1 cellular context compared by ENCODE assay signal in the genomic region with DNA sequence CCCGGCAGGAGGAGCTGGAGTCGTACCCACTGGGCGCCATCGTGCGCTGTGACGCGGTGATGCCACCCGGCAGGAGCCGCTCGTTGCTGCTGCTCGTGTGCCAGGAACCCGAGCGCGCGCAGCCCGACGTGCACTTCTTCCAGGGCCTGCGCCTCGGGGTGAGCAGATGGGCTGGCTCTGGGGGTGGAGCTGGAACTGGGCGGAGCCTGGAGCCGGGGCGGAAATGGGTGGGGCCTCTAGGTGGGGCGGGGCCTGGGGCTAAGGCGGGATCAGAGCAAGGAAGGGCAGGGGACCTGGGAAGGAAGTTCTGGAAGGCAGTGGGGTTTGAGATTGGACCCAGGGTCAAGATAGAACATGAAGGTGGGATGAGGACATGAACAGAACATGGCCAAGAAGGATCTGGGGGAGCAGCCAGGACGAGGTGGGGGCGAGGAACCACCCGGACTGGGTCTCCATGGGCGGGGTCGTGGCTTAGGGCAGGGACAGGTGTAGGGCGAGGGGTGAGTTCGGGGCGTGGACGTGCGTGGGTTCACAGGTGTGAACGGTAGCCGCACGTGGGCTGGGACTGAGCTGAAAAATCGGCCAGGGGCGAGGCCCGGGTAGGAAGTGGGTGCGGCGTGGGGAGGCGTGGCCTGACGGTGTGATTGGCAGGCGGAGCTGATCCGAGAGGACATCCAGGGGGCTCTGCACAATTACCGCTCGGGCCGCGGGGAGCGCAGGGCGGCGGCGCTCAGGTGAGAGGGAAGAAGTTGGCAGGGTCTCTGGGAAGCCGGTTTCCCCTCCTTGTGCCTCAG.
A peak's percentile ranks its signal among the peaks of the same experiment; 100 is the strongest.
TF ChIP-seq lines count a peak whose summit lies in the region.

No MANE protein-coding gene starts in this region.

TF ChIP-seq in K562, 482 proteins besides CTCF, POLR2A, EP300 and RAD21 (continued from another document):
- TF ChIP-seq PCBP1 (IDR thresholded peaks at IDR 0.05; ENCODE audit: low read depth, low read length, poor library complexity, severe bottlenecking) = peak; percentile 37
- peak; percentile 60 for TF ChIP-seq ELF1 (tag; IDR thresholded peaks at IDR 0.05)
- TF ChIP-seq ZNF431 (CRISPR knock-in tag; IDR thresholded peaks at IDR 0.05) = peak; percentile 39; the same call in 1 of the 2 replicates
- TF ChIP-seq RBFOX2 (IDR thresholded peaks at IDR 0.05; ENCODE audit: low read depth, low read length) = peak; percentile 88
- 0 out of 2 replicates have a peak, but pooled peaks have one; percentile 55 for TF ChIP-seq BRD4 (IDR thresholded peaks at IDR 0.05)
- 0 out of 2 replicates have a peak, but pooled peaks have one; percentile 1 for TF ChIP-seq ZNF165 (CRISPR knock-in tag; IDR thresholded peaks at IDR 0.05; ENCODE audit: borderline replicate concordance)
- no peak for TF ChIP-seq KAT8 (IDR thresholded peaks at IDR 0.05; ENCODE audit: low read depth)
- TF ChIP-seq, protein P1, sequence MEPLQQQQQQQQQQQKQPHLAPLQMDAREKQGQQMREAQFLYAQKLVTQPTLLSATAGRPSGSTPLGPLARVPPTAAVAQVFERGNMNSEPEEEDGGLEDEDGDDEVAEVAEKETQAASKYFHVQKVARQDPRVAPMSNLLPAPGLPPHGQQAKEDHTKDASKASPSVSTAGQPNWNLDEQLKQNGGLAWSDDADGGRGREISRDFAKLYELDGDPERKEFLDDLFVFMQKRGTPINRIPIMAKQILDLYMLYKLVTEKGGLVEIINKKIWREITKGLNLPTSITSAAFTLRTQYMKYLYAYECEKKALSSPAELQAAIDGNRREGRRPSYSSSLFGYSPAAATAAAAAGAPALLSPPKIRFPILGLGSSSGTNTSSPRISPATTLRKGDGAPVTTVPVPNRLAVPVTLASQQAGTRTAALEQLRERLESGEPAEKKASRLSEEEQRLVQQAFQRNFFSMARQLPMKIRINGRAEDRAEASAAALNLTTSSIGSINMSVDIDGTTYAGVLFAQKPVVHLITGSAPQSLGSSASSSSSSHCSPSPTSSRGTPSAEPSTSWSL (CRISPR knock-in tag; IDR thresholded peaks at IDR 0.05; ENCODE audit: borderline replicate concordance) = no peak
- TF ChIP-seq SMARCA5 (IDR thresholded peaks at IDR 0.05) = peak; percentile 91
- TF ChIP-seq, protein P2, sequence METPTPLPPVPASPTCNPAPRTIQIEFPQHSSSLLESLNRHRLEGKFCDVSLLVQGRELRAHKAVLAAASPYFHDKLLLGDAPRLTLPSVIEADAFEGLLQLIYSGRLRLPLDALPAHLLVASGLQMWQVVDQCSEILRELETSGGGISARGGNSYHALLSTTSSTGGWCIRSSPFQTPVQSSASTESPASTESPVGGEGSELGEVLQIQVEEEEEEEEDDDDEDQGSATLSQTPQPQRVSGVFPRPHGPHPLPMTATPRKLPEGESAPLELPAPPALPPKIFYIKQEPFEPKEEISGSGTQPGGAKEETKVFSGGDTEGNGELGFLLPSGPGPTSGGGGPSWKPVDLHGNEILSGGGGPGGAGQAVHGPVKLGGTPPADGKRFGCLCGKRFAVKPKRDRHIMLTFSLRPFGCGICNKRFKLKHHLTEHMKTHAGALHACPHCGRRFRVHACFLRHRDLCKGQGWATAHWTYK (CRISPR knock-in tag; IDR thresholded peaks at IDR 0.05) = no peak
- TF ChIP-seq GABPA (tag; conservative IDR thresholded peaks at IDR 0.05; ENCODE audit: low read depth) = peak; percentile 61; the same call in 1 of the 2 replicates
- TF ChIP-seq ATF7 (IDR thresholded peaks at IDR 0.05) = no peak; the same call in 1 of the 2 replicates
- peak in 2 of 3 experiments; percentile 15 to 32 for TF ChIP-seq YY1 (IDR thresholded peaks at IDR 0.05; ENCODE audit: borderline replicate concordance in 1 of 3, control insufficient read depth in 1 of 3, extremely low read depth in 1 of 3, insufficient read depth in 3 of 3, insufficient read length in 1 of 3, insufficient replicate concordance in 2 of 3, low read depth in 1 of 3, low read length in 2 of 3)
- TF ChIP-seq HLTF (IDR thresholded peaks at IDR 0.05) = peak; percentile 75; the same call in 1 of the 2 replicates
- TF ChIP-seq POLR2AphosphoS5 (IDR thresholded peaks at IDR 0.05; ENCODE audit: control insufficient read depth, insufficient read depth, low read depth, low read length) = peak; percentile 50; the same call in 1 of the 2 replicates
- TF ChIP-seq, protein P3, sequence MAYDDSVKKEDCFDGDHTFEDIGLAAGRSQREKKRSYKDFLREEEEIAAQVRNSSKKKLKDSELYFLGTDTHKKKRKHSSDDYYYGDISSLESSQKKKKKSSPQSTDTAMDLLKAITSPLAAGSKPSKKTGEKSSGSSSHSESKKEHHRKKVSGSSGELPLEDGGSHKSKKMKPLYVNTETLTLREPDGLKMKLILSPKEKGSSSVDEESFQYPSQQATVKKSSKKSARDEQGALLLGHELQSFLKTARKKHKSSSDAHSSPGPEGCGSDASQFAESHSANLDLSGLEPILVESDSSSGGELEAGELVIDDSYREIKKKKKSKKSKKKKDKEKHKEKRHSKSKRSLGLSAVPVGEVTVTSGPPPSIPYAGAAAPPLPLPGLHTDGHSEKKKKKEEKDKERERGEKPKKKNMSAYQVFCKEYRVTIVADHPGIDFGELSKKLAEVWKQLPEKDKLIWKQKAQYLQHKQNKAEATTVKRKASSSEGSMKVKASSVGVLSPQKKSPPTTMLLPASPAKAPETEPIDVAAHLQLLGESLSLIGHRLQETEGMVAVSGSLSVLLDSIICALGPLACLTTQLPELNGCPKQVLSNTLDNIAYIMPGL (CRISPR knock-in tag; IDR thresholded peaks at IDR 0.05) = peak; percentile 79; the same call in 1 of the 2 replicates
- TF ChIP-seq, protein P4, sequence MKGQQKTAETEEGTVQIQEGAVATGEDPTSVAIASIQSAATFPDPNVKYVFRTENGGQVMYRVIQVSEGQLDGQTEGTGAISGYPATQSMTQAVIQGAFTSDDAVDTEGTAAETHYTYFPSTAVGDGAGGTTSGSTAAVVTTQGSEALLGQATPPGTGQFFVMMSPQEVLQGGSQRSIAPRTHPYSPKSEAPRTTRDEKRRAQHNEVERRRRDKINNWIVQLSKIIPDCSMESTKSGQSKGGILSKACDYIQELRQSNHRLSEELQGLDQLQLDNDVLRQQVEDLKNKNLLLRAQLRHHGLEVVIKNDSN (CRISPR knock-in tag; IDR thresholded peaks at IDR 0.05) = peak; percentile 74; the same call in 1 of the 2 replicates
- TF ChIP-seq TOE1 (IDR thresholded peaks at IDR 0.05; ENCODE audit: borderline replicate concordance) = peak; percentile 87
- no peak for TF ChIP-seq TOE1 (CRISPR knock-in tag; IDR thresholded peaks at IDR 0.05; ENCODE audit: borderline replicate concordance, low read depth)
- TF ChIP-seq ZNF121 (CRISPR knock-in tag; conservative IDR thresholded peaks at IDR 0.05) = no peak
- no peak for TF ChIP-seq ZNF75A (CRISPR knock-in tag; IDR thresholded peaks at IDR 0.05)
- no peak for TF ChIP-seq ZNF707 (CRISPR knock-in tag; conservative IDR thresholded peaks at IDR 0.05)
- peak; percentile 92 for TF ChIP-seq POLR2G (IDR thresholded peaks at IDR 0.05; ENCODE audit: low read depth, low read length)
- peak; percentile 45 for TF ChIP-seq NFIC (IDR thresholded peaks at IDR 0.05)
- TF ChIP-seq PHF8 (IDR thresholded peaks at IDR 0.05; ENCODE audit: borderline replicate concordance, low read length) = peak; percentile 69; the same call in 1 of the 2 replicates
- TF ChIP-seq MEF2A (IDR thresholded peaks at IDR 0.05; ENCODE audit: control insufficient read depth, low read depth, low read length) = no peak
- TF ChIP-seq POLR2B (IDR thresholded peaks at IDR 0.05; ENCODE audit: low read depth, partially characterized antibody) = peak; percentile 87
- TF ChIP-seq TAF1 (IDR thresholded peaks at IDR 0.05; ENCODE audit: control insufficient read depth, extremely low read depth, insufficient read depth, low read length, severe bottlenecking) = peak; percentile 35
- peak; percentile 54; the same call in 1 of the 2 replicates for TF ChIP-seq BHLHE40 (IDR thresholded peaks at IDR 0.05; ENCODE audit: low read length)
- TF ChIP-seq, protein P5, sequence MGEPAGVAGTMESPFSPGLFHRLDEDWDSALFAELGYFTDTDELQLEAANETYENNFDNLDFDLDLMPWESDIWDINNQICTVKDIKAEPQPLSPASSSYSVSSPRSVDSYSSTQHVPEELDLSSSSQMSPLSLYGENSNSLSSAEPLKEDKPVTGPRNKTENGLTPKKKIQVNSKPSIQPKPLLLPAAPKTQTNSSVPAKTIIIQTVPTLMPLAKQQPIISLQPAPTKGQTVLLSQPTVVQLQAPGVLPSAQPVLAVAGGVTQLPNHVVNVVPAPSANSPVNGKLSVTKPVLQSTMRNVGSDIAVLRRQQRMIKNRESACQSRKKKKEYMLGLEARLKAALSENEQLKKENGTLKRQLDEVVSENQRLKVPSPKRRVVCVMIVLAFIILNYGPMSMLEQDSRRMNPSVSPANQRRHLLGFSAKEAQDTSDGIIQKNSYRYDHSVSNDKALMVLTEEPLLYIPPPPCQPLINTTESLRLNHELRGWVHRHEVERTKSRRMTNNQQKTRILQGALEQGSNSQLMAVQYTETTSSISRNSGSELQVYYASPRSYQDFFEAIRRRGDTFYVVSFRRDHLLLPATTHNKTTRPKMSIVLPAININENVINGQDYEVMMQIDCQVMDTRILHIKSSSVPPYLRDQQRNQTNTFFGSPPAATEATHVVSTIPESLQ (CRISPR knock-in tag; IDR thresholded peaks at IDR 0.05) = 0 out of 2 replicates have a peak, but pooled peaks have one; percentile 64
- peak; percentile 47 for TF ChIP-seq ZFP36 (IDR thresholded peaks at IDR 0.05; ENCODE audit: low read depth, low read length, partially characterized antibody)
- TF ChIP-seq SP2 (IDR thresholded peaks at IDR 0.05; ENCODE audit: extremely low read depth, low read depth, low read length, poor library complexity, severe bottlenecking) = no peak
- peak; percentile 96 for TF ChIP-seq EP400 (IDR thresholded peaks at IDR 0.05)
- TF ChIP-seq FOXA3 (CRISPR knock-in tag; conservative IDR thresholded peaks at IDR 0.05 in 1 of 2, IDR thresholded peaks at IDR 0.05 in 1 of 2) = peak in 1 of 2 experiments; percentile 61; a peak in 1 of 4 replicates
- TF ChIP-seq HNRNPL (IDR thresholded peaks at IDR 0.05; ENCODE audit: low read depth, low read length) = peak; percentile 53; the same call in 1 of the 2 replicates
- TF ChIP-seq TBL1XR1 (IDR thresholded peaks at IDR 0.05; ENCODE audit: low read length in 2 of 2) = 0 out of 4 replicates have a peak, but pooled peaks of 1 of the 2 experiments have one; percentile 40
- no peak for TF ChIP-seq HNRNPUL1 (IDR thresholded peaks at IDR 0.05; ENCODE audit: low read length)
- TF ChIP-seq, protein P6, sequence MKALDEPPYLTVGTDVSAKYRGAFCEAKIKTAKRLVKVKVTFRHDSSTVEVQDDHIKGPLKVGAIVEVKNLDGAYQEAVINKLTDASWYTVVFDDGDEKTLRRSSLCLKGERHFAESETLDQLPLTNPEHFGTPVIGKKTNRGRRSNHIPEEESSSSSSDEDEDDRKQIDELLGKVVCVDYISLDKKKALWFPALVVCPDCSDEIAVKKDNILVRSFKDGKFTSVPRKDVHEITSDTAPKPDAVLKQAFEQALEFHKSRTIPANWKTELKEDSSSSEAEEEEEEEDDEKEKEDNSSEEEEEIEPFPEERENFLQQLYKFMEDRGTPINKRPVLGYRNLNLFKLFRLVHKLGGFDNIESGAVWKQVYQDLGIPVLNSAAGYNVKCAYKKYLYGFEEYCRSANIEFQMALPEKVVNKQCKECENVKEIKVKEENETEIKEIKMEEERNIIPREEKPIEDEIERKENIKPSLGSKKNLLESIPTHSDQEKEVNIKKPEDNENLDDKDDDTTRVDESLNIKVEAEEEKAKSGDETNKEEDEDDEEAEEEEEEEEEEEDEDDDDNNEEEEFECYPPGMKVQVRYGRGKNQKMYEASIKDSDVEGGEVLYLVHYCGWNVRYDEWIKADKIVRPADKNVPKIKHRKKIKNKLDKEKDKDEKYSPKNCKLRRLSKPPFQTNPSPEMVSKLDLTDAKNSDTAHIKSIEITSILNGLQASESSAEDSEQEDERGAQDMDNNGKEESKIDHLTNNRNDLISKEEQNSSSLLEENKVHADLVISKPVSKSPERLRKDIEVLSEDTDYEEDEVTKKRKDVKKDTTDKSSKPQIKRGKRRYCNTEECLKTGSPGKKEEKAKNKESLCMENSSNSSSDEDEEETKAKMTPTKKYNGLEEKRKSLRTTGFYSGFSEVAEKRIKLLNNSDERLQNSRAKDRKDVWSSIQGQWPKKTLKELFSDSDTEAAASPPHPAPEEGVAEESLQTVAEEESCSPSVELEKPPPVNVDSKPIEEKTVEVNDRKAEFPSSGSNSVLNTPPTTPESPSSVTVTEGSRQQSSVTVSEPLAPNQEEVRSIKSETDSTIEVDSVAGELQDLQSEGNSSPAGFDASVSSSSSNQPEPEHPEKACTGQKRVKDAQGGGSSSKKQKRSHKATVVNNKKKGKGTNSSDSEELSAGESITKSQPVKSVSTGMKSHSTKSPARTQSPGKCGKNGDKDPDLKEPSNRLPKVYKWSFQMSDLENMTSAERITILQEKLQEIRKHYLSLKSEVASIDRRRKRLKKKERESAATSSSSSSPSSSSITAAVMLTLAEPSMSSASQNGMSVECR (CRISPR knock-in tag; IDR thresholded peaks at IDR 0.05) = peak; percentile 74; the same call in 1 of the 2 replicates
- TF ChIP-seq, protein P7, sequence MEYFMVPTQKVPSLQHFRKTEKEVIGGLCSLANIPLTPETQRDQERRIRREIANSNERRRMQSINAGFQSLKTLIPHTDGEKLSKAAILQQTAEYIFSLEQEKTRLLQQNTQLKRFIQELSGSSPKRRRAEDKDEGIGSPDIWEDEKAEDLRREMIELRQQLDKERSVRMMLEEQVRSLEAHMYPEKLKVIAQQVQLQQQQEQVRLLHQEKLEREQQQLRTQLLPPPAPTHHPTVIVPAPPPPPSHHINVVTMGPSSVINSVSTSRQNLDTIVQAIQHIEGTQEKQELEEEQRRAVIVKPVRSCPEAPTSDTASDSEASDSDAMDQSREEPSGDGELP (CRISPR knock-in tag; IDR thresholded peaks at IDR 0.05; ENCODE audit: borderline replicate concordance) = peak; percentile 62; the same call in 1 of the 2 replicates
- TF ChIP-seq BRD9 (IDR thresholded peaks at IDR 0.05; ENCODE audit: low read depth, partially characterized antibody) = peak; percentile 87
